8 cellular contexts compared by ENCODE assay signal in the genomic region with DNA sequence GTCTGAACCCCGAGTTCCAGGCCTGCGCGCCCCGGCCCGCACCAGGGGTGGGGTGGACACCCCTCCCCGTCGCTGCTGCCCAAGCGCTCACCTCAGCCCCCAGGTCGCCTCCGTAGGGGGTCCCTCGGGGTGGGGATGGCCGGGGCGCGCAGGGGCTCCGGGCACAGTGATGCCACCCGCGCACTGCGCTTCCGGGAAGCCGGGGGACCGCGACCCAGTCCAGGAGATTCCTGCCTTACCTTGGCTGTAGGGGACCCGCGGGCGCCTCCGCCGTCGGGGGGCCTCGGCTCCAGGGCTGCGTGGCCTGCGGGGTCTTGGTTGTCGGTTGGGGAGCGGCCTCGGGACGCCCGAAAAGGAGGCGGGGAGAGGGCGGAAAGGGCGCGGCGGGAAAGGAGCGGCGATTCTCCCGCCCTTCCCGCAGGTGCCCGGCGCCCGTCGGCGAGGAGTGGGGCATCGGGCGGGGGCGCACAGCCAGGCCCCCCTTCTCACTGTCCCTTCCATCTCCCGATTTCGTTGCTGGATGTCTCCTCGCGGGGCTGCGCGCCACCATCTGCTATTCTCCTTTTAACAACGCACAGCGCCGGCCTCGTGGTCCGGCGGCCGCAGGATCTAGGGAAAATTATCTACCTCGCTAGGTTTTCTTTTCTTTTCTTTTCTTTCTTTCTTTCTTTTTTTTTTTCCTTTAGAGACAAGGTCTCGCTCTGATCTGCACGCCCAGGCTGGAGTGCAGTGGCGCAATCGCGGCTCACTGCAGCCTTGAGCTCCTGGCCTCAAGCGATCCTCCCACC. TPM values are rescaled to one million over a fixed set of nuclear protein-coding genes. Genes with fewer than 3 reads are reported as not detected.
DNase-seq lines count a peak whose midpoint lies in the region; ATAC-seq and TF ChIP-seq lines count a peak whose summit lies in the region.

Gene KEAP1, minus strand, starts transcription at position 355 of the 788 bp plus-strand sequence. CDS start 3,323 bp downstream, outside the sequence.

- no peaks in the 10 kb centered on the region for H3K9me3 ChIP-seq in CD4-positive, alpha-beta T cell (ENCODE audit: control insufficient read depth, low read length)
- H3K9me3 ChIP-seq in lower lobe of right lung: no peaks in the 10 kb centered on the region

- peak within 1 kb of the TSS; percentile 90 for H3K27ac Mint-ChIP-seq in CD4-positive, alpha-beta T cell
- peak within 1 kb of the TSS in 2 of 3 donors; percentile 89 to 90 for H3K27ac Mint-ChIP-seq in IgD-negative memory B cell

- TF ChIP-seq CTCF in CD4-positive, alpha-beta T cell (IDR thresholded peaks at IDR 0.05): no peak
- no peak for TF ChIP-seq CTCF in lower lobe of right lung (IDR thresholded peaks at IDR 0.05)

- no peaks in the 10 kb centered on the region for H3K9me3 Mint-ChIP-seq in CD4-positive, alpha-beta T cell
- no peaks in the 10 kb centered on the region for H3K9me3 Mint-ChIP-seq in IgD-negative memory B cell

- H3K36me3 ChIP-seq in lower lobe of right lung: peaks cover 18% of the 10 kb centered on the region

- H3K27me3 Mint-ChIP-seq in CD4-positive, alpha-beta T cell: no peaks in the 10 kb centered on the region
- H3K27me3 Mint-ChIP-seq in IgD-negative memory B cell: no peaks in the 10 kb centered on the region

- peak in 4 of 10 experiments; percentile 20 to 52 (median 27) for DNase-seq in CD4-positive, alpha-beta T cell
- DNase-seq in ecto neural progenitor cell (ENCODE audit: low spot score) (peak; percentile 70), lower lobe of right lung (peak; percentile 59)
- DNase-seq in stimulated activated naive CD4-positive, alpha-beta T cell treated with Interleukin-2 at 50 U/mL for 16 hours (lab: John Stamatoyannopoulos, UW): peak; percentile 37

- peak within 1 kb of the TSS; percentile 96 for H3K4me3 Mint-ChIP-seq in CD4-positive, alpha-beta T cell
- H3K4me3 Mint-ChIP-seq in IgD-negative memory B cell: peak within 1 kb of the TSS; percentile 85 to 96 (median 92)

- ATAC-seq in CD4-positive, alpha-beta T cell (ENCODE audit: poor library complexity): peak; percentile 17
- ATAC-seq in GM19463 (IDR thresholded peaks at IDR 0.05; ENCODE audit: unreplicated experiment) (peak; percentile 31), lower lobe of right lung (peak; percentile 34 to 39), GM21515 (IDR thresholded peaks at IDR 0.05; ENCODE audit: unreplicated experiment) (no peak)

- H3K27me3 ChIP-seq in CD4-positive, alpha-beta T cell (ENCODE audit: control insufficient read depth, insufficient read depth, low read length): no peaks in the 10 kb centered on the region
- H3K27me3 ChIP-seq in lower lobe of right lung (ENCODE audit: low read depth): no peaks in the 10 kb centered on the region

- peak within 1 kb of the TSS; percentile 67 for H3K27ac ChIP-seq in CD4-positive, alpha-beta T cell (ENCODE audit: low read depth, low read length)
- peak within 1 kb of the TSS; percentile 97 for H3K27ac ChIP-seq in lower lobe of right lung

- CTCF ChIA-PET in CD4-positive, alpha-beta T cell (lab: Charles Lee): interaction anchor here (0.6 to 2.3 kb wide), 3 partner anchors 9 to 63 kb away, joined by 3 to 6 read pairs (median 5); partner anchors contain the start of gene KRI1

- H3K36me3 Mint-ChIP-seq in CD4-positive, alpha-beta T cell (ENCODE audit: low read depth): peaks cover 17% of the 10 kb centered on the region
- no peaks in the 10 kb centered on the region for H3K36me3 Mint-ChIP-seq in IgD-negative memory B cell

- POLR2A ChIA-PET in CD4-positive, alpha-beta T cell (lab: Charles Lee): interaction anchor here (0.7 to 1.6 kb wide), 4 partner anchors 63 to 233 kb away, joined by 3 to 7 read pairs (median 4); partner anchors contain the start of genes CDKN2D, ICAM1 and KRI1

- intact Hi-C loops in CD4-positive, alpha-beta T cell (cut with DNase I, micrococcal nuclease): loop anchor here (2.0 to 10.0 kb wide), 3 partner anchors 39 to 152 kb away; partner anchors contain the start of genes ATG4D (in 1 of the 2) and ILF3 (in 1 of the 2)
- intact Hi-C loops in T-helper 2 cell treated with Interferon-gamma antibody and Interleukin-4, amounts not matched to agents 100 ng/mL and 5 ng/mL, for 36 hours (cut with micrococcal nuclease): loop anchor here (2.0 to 5.0 kb wide), 5 partner anchors 24 to 149 kb away; partner anchors contain the start of genes CDKN2D, ILF3 and PDE4A
- intact Hi-C loops in lower lobe of right lung (cut with DNase I): no loop called here

- H3K4me3 ChIP-seq in lower lobe of right lung: peak within 1 kb of the TSS; percentile 85

- peaks cover 48% of the 10 kb centered on the region for H3K4me1 ChIP-seq in lower lobe of right lung

- peaks cover 30% of the 10 kb centered on the region for H3K4me1 Mint-ChIP-seq in CD4-positive, alpha-beta T cell (ENCODE audit: low read depth)
- H3K4me1 Mint-ChIP-seq in IgD-negative memory B cell: peaks cover 13 to 19% (median 18%) of the 10 kb centered on the region in 3 donors

RNA-seq across cellular contexts. Expression of gene KEAP1, which starts in this region (rescaled TPM):
- 10 to 100 TPM; 10.5 to 11.6 TPM for total RNA-seq in CD4-positive, alpha-beta T cell
- polyA plus RNA-seq in IgD-negative memory B cell: 32.9 TPM
- 88.7 and 98.7 TPM in 2 replicates for total RNA-seq in T-helper 2 cell treated with Interferon-gamma antibody and Interleukin-4, amounts not matched to agents 100 ng/mL and 5 ng/mL, for 36 hours
- 67.5 TPM for total RNA-seq in lower lobe of right lung
